1 cellular context compared by ENCODE assay signal in genomic region chr7:151157645-151158329, GRCh38.
A peak's percentile ranks its signal among the peaks of the same experiment; 100 is the strongest.
TF ChIP-seq lines count a peak whose summit lies in the region.

No MANE protein-coding gene starts in this region.

TF ChIP-seq in K562, 482 proteins besides CTCF, POLR2A, EP300 and RAD21:
- TF ChIP-seq TFE3 (CRISPR knock-in tag; IDR thresholded peaks at IDR 0.05) (peak; percentile 80), GTF3C2 (IDR thresholded peaks at IDR 0.05; ENCODE audit: borderline replicate concordance, extremely low read depth, insufficient read length) (no peak), TOE1 (IDR thresholded peaks at IDR 0.05; ENCODE audit: borderline replicate concordance) (peak; percentile 64; the same call in 1 of the 2 replicates), TOE1 (CRISPR knock-in tag; IDR thresholded peaks at IDR 0.05; ENCODE audit: borderline replicate concordance, low read depth) (no peak), CREB3L1 (IDR thresholded peaks at IDR 0.05; ENCODE audit: borderline replicate concordance, low read depth) (no peak), USF1 (CRISPR knock-in tag; IDR thresholded peaks at IDR 0.05) (peak; percentile 40; the same call in 1 of the 2 replicates), ZNF436 (CRISPR knock-in tag; IDR thresholded peaks at IDR 0.05) (no peak), HDGF (IDR thresholded peaks at IDR 0.05) (no peak), ETV6 (IDR thresholded peaks at IDR 0.05; ENCODE audit: borderline replicate concordance in 1 of 2, low read depth in 2 of 2, low read length in 1 of 2) (no peak), ETV6 (CRISPR knock-in tag; IDR thresholded peaks at IDR 0.05; ENCODE audit: borderline replicate concordance) (no peak), ZNF444 (CRISPR knock-in tag; IDR thresholded peaks at IDR 0.05) (no peak), FOSL1 (tag; conservative IDR thresholded peaks at IDR 0.05) (peak; percentile 41; the same call in 1 of the 2 replicates), PURB (CRISPR knock-in tag; IDR thresholded peaks at IDR 0.05; ENCODE audit: low read depth) (no peak), ZNF780A (CRISPR knock-in tag; IDR thresholded peaks at IDR 0.05) (no peak), CCNT2 (IDR thresholded peaks at IDR 0.05; ENCODE audit: borderline replicate concordance, extremely low read depth, insufficient read length, low read depth, low read length) (no peak), SUPT5H (IDR thresholded peaks at IDR 0.05) (no peak), RAD51 (IDR thresholded peaks at IDR 0.05; ENCODE audit: borderline replicate concordance, low read depth) (peak; percentile 15; the same call in 1 of the 2 replicates), ZNF408 (CRISPR knock-in tag; IDR thresholded peaks at IDR 0.05; ENCODE audit: low read depth) (no peak), RREB1 (CRISPR knock-in tag; IDR thresholded peaks at IDR 0.05) (no peak), SIX5 (IDR thresholded peaks at IDR 0.05; ENCODE audit: borderline replicate concordance in 1 of 2, insufficient read depth in 1 of 2, low read depth in 1 of 2, low read length in 2 of 2) (no peak), GATA2 (CRISPR knock-in tag; IDR thresholded peaks at IDR 0.05) (no peak), RBM34 (IDR thresholded peaks at IDR 0.05; ENCODE audit: borderline replicate concordance, insufficient read depth, low read length) (no peak), SOX6 (IDR thresholded peaks at IDR 0.05) (no peak), SP2 (IDR thresholded peaks at IDR 0.05; ENCODE audit: extremely low read depth, low read depth, low read length, poor library complexity, severe bottlenecking) (no peak), E2F4 (CRISPR knock-in tag; IDR thresholded peaks at IDR 0.05; ENCODE audit: low read depth) (no peak), ARHGAP35 (IDR thresholded peaks at IDR 0.05; ENCODE audit: partially characterized antibody) (no peak), USF2 (CRISPR knock-in tag; IDR thresholded peaks at IDR 0.05) (peak; percentile 66)
